ENCODE assay signal across 19 cellular contexts in the genomic region with DNA sequence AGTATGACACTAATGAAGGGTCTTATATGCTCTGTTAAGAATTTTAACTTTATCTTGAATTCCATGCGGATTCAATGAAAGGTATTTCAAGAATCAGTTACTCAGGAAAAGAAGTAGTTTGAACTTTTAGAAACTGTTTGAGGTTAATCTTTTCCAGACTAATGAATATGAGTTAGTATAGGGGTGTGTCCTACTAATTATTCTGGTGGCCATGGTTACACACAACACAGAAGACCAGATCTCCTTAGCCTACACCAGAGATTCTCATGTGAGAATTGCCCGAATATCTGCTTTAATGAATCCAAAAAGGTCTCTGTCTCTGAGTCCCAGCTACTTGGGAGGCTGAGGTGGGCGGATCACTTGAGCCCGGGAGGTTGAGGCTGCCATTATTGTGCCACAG.
"Had no signal": no experiment of that assay in that cellular context is flagged by ENCODE, and none has a peak within 500 bp of the region (broad histone marks: within the 10 kb centered on the region; RNA-seq: fewer than 3 reads in every experiment).

No MANE protein-coding gene starts in this region.

- ATAC-seq: esophagus mucosa; heart left ventricle; naive thymus-derived CD4-positive, alpha-beta T cell; psoas muscle; right cardiac atrium; stimulated activated memory B cell treated with anti-CD40 and anti-IgM and Interleukin-4, amounts not matched to agents 10 μg/mL and 1 μg/mL and 100 μg/mL, for 72 hours had no signal

- H3K36me3 ChIP-seq: heart left ventricle, neutrophil, spleen, tibial artery had no signal

- H3K4me3 Mint-ChIP-seq: naive thymus-derived CD4-positive, alpha-beta T cell; stimulated activated memory B cell treated with anti-CD40 and anti-IgM and Interleukin-4, amounts not matched to agents 10 μg/mL and 1 μg/mL and 100 μg/mL, for 72 hours; stimulated activated naive CD8-positive, alpha-beta T cell treated with anti-CD3 and anti-CD28 coated beads, Interleukin-15, Interleukin-2, amounts not matched to agents 100 ng/mL and 50 ng/mL, for 24 hours had no signal

- H3K4me1 Mint-ChIP-seq: naive thymus-derived CD4-positive, alpha-beta T cell had no signal

- H3K27me3 ChIP-seq: heart left ventricle, neutrophil, spleen, tibial artery had no signal

- FAIRE-seq: frontal cortex, islet of Langerhans had no signal

- H3K4me1 ChIP-seq: heart left ventricle, psoas muscle, spleen, tibial artery had no signal

- H3K27ac ChIP-seq: coronary artery, heart left ventricle, neutrophil, psoas muscle, spleen, tibial artery had no signal

- H3K4me3 ChIP-seq: coronary artery, heart left ventricle, psoas muscle, spleen, tibial artery had no signal

- DNase-seq: central memory CD4-positive, alpha-beta T cell; effector CD4-positive, alpha-beta T cell; heart left ventricle; hypothalamus; naive thymus-derived CD4-positive, alpha-beta T cell; psoas muscle; right cardiac atrium; spleen; stimulated activated CD4-positive, alpha-beta T cell treated with anti-CD3 and anti-CD28 coated beads, Interleukin-15, amount 100 ng/mL, for 24 hours; stimulated activated CD4-positive, alpha-beta T cell treated with anti-CD3 and anti-CD28 coated beads, Interleukin-1b, Interleukin-23, amount 100 ng/mL, for 48 hours; stimulated activated CD4-positive, alpha-beta T cell treated with anti-CD3 and anti-CD28 coated beads, Interleukin-4, amount 100 ng/mL, for 24 hours; tibial artery had no signal

- H3K9me3 Mint-ChIP-seq: naive thymus-derived CD4-positive, alpha-beta T cell; stimulated activated memory B cell treated with anti-CD40 and anti-IgM and Interleukin-4, amounts not matched to agents 10 μg/mL and 1 μg/mL and 100 μg/mL, for 72 hours; stimulated activated naive CD8-positive, alpha-beta T cell treated with anti-CD3 and anti-CD28 coated beads, Interleukin-15, Interleukin-2, amounts not matched to agents 100 ng/mL and 50 ng/mL, for 24 hours had no signal

- H3K9me3 ChIP-seq: heart left ventricle, neutrophil, psoas muscle, spleen, tibial artery had no signal

- H3K36me3 Mint-ChIP-seq: naive thymus-derived CD4-positive, alpha-beta T cell; stimulated activated memory B cell treated with anti-CD40 and anti-IgM and Interleukin-4, amounts not matched to agents 10 μg/mL and 1 μg/mL and 100 μg/mL, for 72 hours had no signal

- H3K27ac Mint-ChIP-seq: naive thymus-derived CD4-positive, alpha-beta T cell; stimulated activated memory B cell treated with anti-CD40 and anti-IgM and Interleukin-4, amounts not matched to agents 10 μg/mL and 1 μg/mL and 100 μg/mL, for 72 hours; stimulated activated naive CD8-positive, alpha-beta T cell treated with anti-CD3 and anti-CD28 coated beads, Interleukin-15, Interleukin-2, amounts not matched to agents 100 ng/mL and 50 ng/mL, for 24 hours had no signal
